Comparison of ENCODE assay signal across 1 cellular context in genomic region chr12:106773945-106774807, GRCh38.
TF ChIP-seq lines count a peak whose summit lies in the region.

Gene RIC8B (plus strand): TSS chr12:106774682. CDS start chr12:106774746, 64 bp downstream.

TF ChIP-seq in HepG2, 621 proteins besides CTCF, POLR2A, EP300 and RAD21 (continued from another document and continues in another):
- TF ChIP-seq SRSF9 (IDR thresholded peaks at IDR 0.05; ENCODE audit: borderline replicate concordance, insufficient read depth, low read depth, low read length, poor library complexity, severe bottlenecking) (no peak), CSRNP2 (CRISPR knock-in tag; conservative IDR thresholded peaks at IDR 0.05; ENCODE audit: low read depth) (no peak), PTBP1 (IDR thresholded peaks at IDR 0.05; ENCODE audit: low read depth, low read length, poor library complexity, severe bottlenecking) (no peak), MBNL3 (CRISPR knock-in tag; conservative IDR thresholded peaks at IDR 0.05) (no peak), ZBTB7A (CRISPR knock-in tag; IDR thresholded peaks at IDR 0.05) (no peak), BRD4 (CRISPR knock-in tag; IDR thresholded peaks at IDR 0.05) (0 out of 2 replicates have a peak, but pooled peaks have one; percentile 21), AKAP8 (CRISPR knock-in tag; IDR thresholded peaks at IDR 0.05) (no peak), ZXDC (CRISPR knock-in tag; IDR thresholded peaks at IDR 0.05) (no peak), TP53 (CRISPR knock-in tag; conservative IDR thresholded peaks at IDR 0.05) (no peak; the same call in 1 of the 2 replicates), ZNF331 (CRISPR knock-in tag; IDR thresholded peaks at IDR 0.05) (peak; percentile 33; the same call in 1 of the 2 replicates), EED (CRISPR knock-in tag; IDR thresholded peaks at IDR 0.05) (peak; percentile 78), DPF2 (CRISPR knock-in tag; IDR thresholded peaks at IDR 0.05; ENCODE audit: borderline replicate concordance, low read depth) (no peak), RERE (CRISPR knock-in tag; IDR thresholded peaks at IDR 0.05; ENCODE audit: low read depth) (no peak), PRPF4 (IDR thresholded peaks at IDR 0.05; ENCODE audit: low read depth, low read length, poor library complexity, severe bottlenecking) (no peak), ZNF12 (CRISPR knock-in tag; IDR thresholded peaks at IDR 0.05) (no peak), ZNF234 (CRISPR knock-in tag; conservative IDR thresholded peaks at IDR 0.05) (no peak), CREM (IDR thresholded peaks at IDR 0.05) (peak; percentile 99), CREM (CRISPR knock-in tag; IDR thresholded peaks at IDR 0.05) (peak; percentile 71), EEA1 (CRISPR knock-in tag; IDR thresholded peaks at IDR 0.05; ENCODE audit: borderline replicate concordance) (no peak), CHCHD3 (CRISPR knock-in tag; IDR thresholded peaks at IDR 0.05) (no peak), LBX2 (CRISPR knock-in tag; IDR thresholded peaks at IDR 0.05; ENCODE audit: borderline replicate concordance) (no peak), ONECUT2 (CRISPR knock-in tag; IDR thresholded peaks at IDR 0.05) (no peak), NRL (CRISPR knock-in tag; IDR thresholded peaks at IDR 0.05; ENCODE audit: borderline replicate concordance) (no peak; the same call in 1 of the 2 replicates), MLLT10 (CRISPR knock-in tag; IDR thresholded peaks at IDR 0.05) (no peak), ZNF34 (CRISPR knock-in tag; IDR thresholded peaks at IDR 0.05; ENCODE audit: borderline replicate concordance) (no peak), ZZZ3 (CRISPR knock-in tag; IDR thresholded peaks at IDR 0.05; ENCODE audit: borderline replicate concordance) (peak; percentile 75), STAG1 (CRISPR knock-in tag; IDR thresholded peaks at IDR 0.05) (no peak), FOXJ3 (CRISPR knock-in tag; IDR thresholded peaks at IDR 0.05; ENCODE audit: borderline replicate concordance) (no peak), PHF8 (CRISPR knock-in tag; IDR thresholded peaks at IDR 0.05) (peak; percentile 97), YEATS4 (CRISPR knock-in tag; IDR thresholded peaks at IDR 0.05; ENCODE audit: borderline replicate concordance) (peak; percentile 77; the same call in 1 of the 2 replicates), ATRX (CRISPR knock-in tag; IDR thresholded peaks at IDR 0.05; ENCODE audit: borderline replicate concordance) (no peak), WIZ (CRISPR knock-in tag; IDR thresholded peaks at IDR 0.05) (no peak; the same call in 1 of the 2 replicates), IKZF5 (CRISPR knock-in tag; IDR thresholded peaks at IDR 0.05) (peak; percentile 38; the same call in 1 of the 2 replicates), ZNF329 (CRISPR knock-in tag; IDR thresholded peaks at IDR 0.05; ENCODE audit: low read depth) (no peak; the same call in 1 of the 2 replicates)
- TF ChIP-seq, protein P1, sequence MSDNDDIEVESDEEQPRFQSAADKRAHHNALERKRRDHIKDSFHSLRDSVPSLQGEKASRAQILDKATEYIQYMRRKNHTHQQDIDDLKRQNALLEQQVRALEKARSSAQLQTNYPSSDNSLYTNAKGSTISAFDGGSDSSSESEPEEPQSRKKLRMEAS (IDR thresholded peaks at IDR 0.05) = peak; percentile 67
- TF ChIP-seq, protein P2, sequence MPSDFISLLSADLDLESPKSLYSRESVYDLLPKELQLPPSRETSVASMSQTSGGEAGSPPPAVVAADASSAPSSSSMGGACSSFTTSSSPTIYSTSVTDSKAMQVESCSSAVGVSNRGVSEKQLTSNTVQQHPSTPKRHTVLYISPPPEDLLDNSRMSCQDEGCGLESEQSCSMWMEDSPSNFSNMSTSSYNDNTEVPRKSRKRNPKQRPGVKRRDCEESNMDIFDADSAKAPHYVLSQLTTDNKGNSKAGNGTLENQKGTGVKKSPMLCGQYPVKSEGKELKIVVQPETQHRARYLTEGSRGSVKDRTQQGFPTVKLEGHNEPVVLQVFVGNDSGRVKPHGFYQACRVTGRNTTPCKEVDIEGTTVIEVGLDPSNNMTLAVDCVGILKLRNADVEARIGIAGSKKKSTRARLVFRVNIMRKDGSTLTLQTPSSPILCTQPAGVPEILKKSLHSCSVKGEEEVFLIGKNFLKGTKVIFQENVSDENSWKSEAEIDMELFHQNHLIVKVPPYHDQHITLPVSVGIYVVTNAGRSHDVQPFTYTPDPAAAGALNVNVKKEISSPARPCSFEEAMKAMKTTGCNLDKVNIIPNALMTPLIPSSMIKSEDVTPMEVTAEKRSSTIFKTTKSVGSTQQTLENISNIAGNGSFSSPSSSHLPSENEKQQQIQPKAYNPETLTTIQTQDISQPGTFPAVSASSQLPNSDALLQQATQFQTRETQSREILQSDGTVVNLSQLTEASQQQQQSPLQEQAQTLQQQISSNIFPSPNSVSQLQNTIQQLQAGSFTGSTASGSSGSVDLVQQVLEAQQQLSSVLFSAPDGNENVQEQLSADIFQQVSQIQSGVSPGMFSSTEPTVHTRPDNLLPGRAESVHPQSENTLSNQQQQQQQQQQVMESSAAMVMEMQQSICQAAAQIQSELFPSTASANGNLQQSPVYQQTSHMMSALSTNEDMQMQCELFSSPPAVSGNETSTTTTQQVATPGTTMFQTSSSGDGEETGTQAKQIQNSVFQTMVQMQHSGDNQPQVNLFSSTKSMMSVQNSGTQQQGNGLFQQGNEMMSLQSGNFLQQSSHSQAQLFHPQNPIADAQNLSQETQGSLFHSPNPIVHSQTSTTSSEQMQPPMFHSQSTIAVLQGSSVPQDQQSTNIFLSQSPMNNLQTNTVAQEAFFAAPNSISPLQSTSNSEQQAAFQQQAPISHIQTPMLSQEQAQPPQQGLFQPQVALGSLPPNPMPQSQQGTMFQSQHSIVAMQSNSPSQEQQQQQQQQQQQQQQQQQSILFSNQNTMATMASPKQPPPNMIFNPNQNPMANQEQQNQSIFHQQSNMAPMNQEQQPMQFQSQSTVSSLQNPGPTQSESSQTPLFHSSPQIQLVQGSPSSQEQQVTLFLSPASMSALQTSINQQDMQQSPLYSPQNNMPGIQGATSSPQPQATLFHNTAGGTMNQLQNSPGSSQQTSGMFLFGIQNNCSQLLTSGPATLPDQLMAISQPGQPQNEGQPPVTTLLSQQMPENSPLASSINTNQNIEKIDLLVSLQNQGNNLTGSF (CRISPR knock-in tag; IDR thresholded peaks at IDR 0.05) = 0 out of 2 replicates have a peak, but pooled peaks have one; percentile 67
